In genomic region chr10:71621263-71621751, GRCh38 we compare ENCODE assay signal across 10 cellular contexts.
DNase-seq lines count a peak whose midpoint lies in the region; ATAC-seq and TF ChIP-seq lines count a peak whose summit lies in the region.
"Had no signal": no experiment of that assay in that cellular context is flagged by ENCODE, and none has a peak within 500 bp of the region (broad histone marks: within the 10 kb centered on the region; RNA-seq: fewer than 3 reads in every experiment).

No MANE protein-coding gene starts in this region.

- no peak overlapping the region for H3K27ac Mint-ChIP-seq in activated T-cell treated with anti-CD3 and anti-CD28 coated beads, Interleukin-2, amount 50 U/mL, for 72 hours

- H3K4me3 ChIP-seq in esophagus (ENCODE audit: low read depth in 1 of 2, low read length in 2 of 2), result no peak overlapping the region
- no peak overlapping the region for H3K4me3 ChIP-seq in tibial artery
- H3K4me3 ChIP-seq in stomach, result no peak overlapping the region
- H3K4me3 ChIP-seq in MG63, result no peak overlapping the region
- H3K4me3 ChIP-seq: SJCRH30 had no signal

- TF ChIP-seq POLR2A in stomach (IDR thresholded peaks at IDR 0.05), result no peak

- H3K9me3 Mint-ChIP-seq in activated T-cell treated with anti-CD3 and anti-CD28 coated beads, Interleukin-2, amount 50 U/mL, for 72 hours, result no peaks in the 10 kb centered on the region

- TF ChIP-seq EP300 in stomach (IDR thresholded peaks at IDR 0.05), result no peak

- no peaks in the 10 kb centered on the region for H3K27me3 Mint-ChIP-seq in activated T-cell treated with anti-CD3 and anti-CD28 coated beads, Interleukin-2, amount 50 U/mL, for 72 hours (ENCODE audit: low read depth)

- no peaks in the 10 kb centered on the region for H3K36me3 Mint-ChIP-seq in activated T-cell treated with anti-CD3 and anti-CD28 coated beads, Interleukin-2, amount 50 U/mL, for 72 hours (ENCODE audit: insufficient read depth in 2 of 2)

- DNase-seq in NCI-H526 treated with DMSO at 0.1 percent for 48 hours (lab: John Stamatoyannopoulos, UW), result peak; percentile 87
- DNase-seq in medulla oblongata (ENCODE audit: extremely low spot score), result peak; percentile 79
- peak; percentile 87 to 88 for DNase-seq in tibial artery
- DNase-seq in activated T-cell treated with anti-CD3 and anti-CD28 coated beads, Interleukin-2, amount 50 U/mL, for 72 hours, result no peak
- no peak for DNase-seq in stomach
- no peak for DNase-seq in MG63
- DNase-seq in germinal center (ENCODE audit: low spot score), result no peak
- DNase-seq: GF-D8, SJCRH30 had no signal

- H3K4me1 ChIP-seq in esophagus (ENCODE audit: control insufficient read depth in 2 of 2, insufficient read depth in 2 of 2, low read length in 1 of 2), result peaks cover 0 to 4% of the 10 kb centered on the region in 2 donors
- peaks cover 0 to 30% (median 20%) of the 10 kb centered on the region in 4 donors for H3K4me1 ChIP-seq in tibial artery
- H3K4me1 ChIP-seq in stomach, result peaks cover 13 to 37% (median 22%) of the 10 kb centered on the region in 4 donors

- H3K27ac ChIP-seq in esophagus (ENCODE audit: low read depth in 2 of 2, low read length in 1 of 2), result peak overlapping the region; percentile 56 to 76
- H3K27ac ChIP-seq in tibial artery, result peak overlapping the region; percentile 25 to 68
- peak overlapping the region in 2 of 5 donors; percentile 47 to 76 for H3K27ac ChIP-seq in stomach
- H3K27ac ChIP-seq: SJCRH30 had no signal

- H3K27me3 ChIP-seq in esophagus (ENCODE audit: control insufficient read depth in 1 of 2, insufficient read depth in 2 of 2, low read length in 2 of 2) (no peaks in the 10 kb centered on the region), tibial artery (no peaks in the 10 kb centered on the region), stomach (no peaks in the 10 kb centered on the region), MG63 (no peaks in the 10 kb centered on the region)
- H3K27me3 ChIP-seq: SJCRH30 had no signal

- ATAC-seq in activated T-cell treated with anti-CD3 and anti-CD28 coated beads, Interleukin-2, amount 50 U/mL, for 72 hours (replicated peaks in 1 of 2), result no peak

- H3K36me3 ChIP-seq in esophagus (ENCODE audit: control insufficient read depth in 2 of 2, insufficient read depth in 2 of 2, low read length in 1 of 2) (no peaks in the 10 kb centered on the region), tibial artery (no peaks in the 10 kb centered on the region), stomach (no peaks in the 10 kb centered on the region), MG63 (no peaks in the 10 kb centered on the region)
- H3K36me3 ChIP-seq: SJCRH30 had no signal

- WGBS in esophagus, 2 donors, result 57 to 67% methylated on average over 10 of the region's 10 CpGs
- WGBS in stomach, 5 donors, result 45 to 60% (median 56%) methylated on average over 10 of the region's 10 CpGs

- intact Hi-C loops in tibial artery (cut with DNase I; ENCODE audit: low total_unique reads) (no loop called here), stomach (cut with DNase I; ENCODE audit: low total_unique reads) (no loop called here)

- no peaks in the 10 kb centered on the region for H3K9me3 ChIP-seq in esophagus (ENCODE audit: control insufficient read depth in 2 of 2, insufficient read depth in 1 of 2, low read depth in 1 of 2, low read length in 1 of 2)
- no peaks in the 10 kb centered on the region for H3K9me3 ChIP-seq in tibial artery
- H3K9me3 ChIP-seq in stomach, result no peaks in the 10 kb centered on the region
- H3K9me3 ChIP-seq in MG63, result no peaks in the 10 kb centered on the region
- H3K9me3 ChIP-seq: SJCRH30 had no signal

- H3K4me1 Mint-ChIP-seq in activated T-cell treated with anti-CD3 and anti-CD28 coated beads, Interleukin-2, amount 50 U/mL, for 72 hours (ENCODE audit: low read depth), result peaks cover 7% of the 10 kb centered on the region

- TF ChIP-seq CTCF in tibial artery (IDR thresholded peaks at IDR 0.05), result no peak
- TF ChIP-seq CTCF in stomach (IDR thresholded peaks at IDR 0.05), result no peak

- no peak overlapping the region for H3K4me3 Mint-ChIP-seq in activated T-cell treated with anti-CD3 and anti-CD28 coated beads, Interleukin-2, amount 50 U/mL, for 72 hours

Comparison
In these comparisons a context has a peak if more than half of its experiments do, and no peak if none do; other contexts are left out.
1. DNase-seq: peak in NCI-H526 treated with DMSO at 0.1 percent for 48 hours (single experiment), medulla oblongata (single experiment) and tibial artery (2 of 2); none in activated T-cell treated with anti-CD3 and anti-CD28 coated beads, Interleukin-2, amount 50 U/mL, for 72 hours (0 of 2), stomach (single experiment), MG63 (single experiment) and germinal center (single experiment).